Comparison of ENCODE assay signal across 8 cellular contexts in the genomic region with DNA sequence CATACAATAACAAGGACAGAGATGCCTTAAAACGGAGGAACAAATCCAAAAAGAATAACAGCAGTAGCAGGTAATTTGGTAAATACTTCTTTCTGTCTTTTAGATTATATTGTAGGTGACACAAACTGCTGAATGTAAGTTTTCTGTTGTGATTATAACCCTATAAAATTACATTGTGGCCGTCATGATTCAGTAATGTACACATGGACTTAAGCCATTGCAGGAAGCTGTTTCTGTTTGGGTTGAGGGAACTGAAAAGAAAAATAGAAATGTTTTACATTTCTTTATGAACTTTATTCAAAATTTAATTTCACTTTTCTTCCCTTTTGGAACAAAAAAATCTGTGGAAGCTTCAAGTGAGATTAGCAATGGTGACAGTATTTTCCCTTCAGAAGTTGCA. TPM values are rescaled to one million over a fixed set of nuclear protein-coding genes. Genes with fewer than 3 reads are reported as not detected.
DNase-seq lines count a peak whose midpoint lies in the region; ATAC-seq and TF ChIP-seq lines count a peak whose summit lies in the region.

No MANE protein-coding gene starts in this region.

- no peaks in the 10 kb centered on the region for H3K9me3 Mint-ChIP-seq in activated T-cell treated with anti-CD3 and anti-CD28 coated beads, Interleukin-2, amount 50 U/mL, for 4 hours
- H3K9me3 Mint-ChIP-seq in activated naive CD8-positive, alpha-beta T cell treated with anti-CD3 and anti-CD28 coated beads, Interleukin-2, amount 10 ng/mL, durations not matched to agents 7 days and 5 days = no peaks in the 10 kb centered on the region

- TF ChIP-seq POLR2A in tibial nerve (IDR thresholded peaks at IDR 0.05) = no peak

- ATAC-seq in activated T-cell treated with anti-CD3 and anti-CD28 coated beads, Interleukin-2, amount 50 U/mL, for 4 hours = no peak
- ATAC-seq in activated naive CD8-positive, alpha-beta T cell treated with anti-CD3 and anti-CD28 coated beads, Interleukin-2, amount 10 ng/mL, durations not matched to agents 7 days and 5 days (ENCODE audit: low read depth) = no peak
- ATAC-seq in GM21381 (IDR thresholded peaks at IDR 0.05; ENCODE audit: unreplicated experiment) = no peak

- H3K9me3 ChIP-seq in liver (ENCODE audit: control insufficient read depth in 4 of 4, low read length in 3 of 4) (no peaks in the 10 kb centered on the region), tibial nerve (no peaks in the 10 kb centered on the region)

- H3K36me3 Mint-ChIP-seq in activated T-cell treated with anti-CD3 and anti-CD28 coated beads, Interleukin-2, amount 50 U/mL, for 4 hours (ENCODE audit: insufficient read depth) = peaks cover 17% of the 10 kb centered on the region
- peaks cover 11% of the 10 kb centered on the region for H3K36me3 Mint-ChIP-seq in activated naive CD8-positive, alpha-beta T cell treated with anti-CD3 and anti-CD28 coated beads, Interleukin-2, amount 10 ng/mL, durations not matched to agents 7 days and 5 days

- H3K27me3 ChIP-seq in liver (ENCODE audit: control insufficient read depth in 4 of 4, insufficient read depth in 4 of 4, low read length in 3 of 4) (no peaks in the 10 kb centered on the region), tibial nerve (no peaks in the 10 kb centered on the region)

- WGBS in liver = 52% methylated on average over 2 of the region's 2 CpGs
- 38 to 41% methylated on average over 2 of the region's 2 CpGs for WGBS in tibial nerve, 2 donors

- DNase-seq in activated T-cell treated with anti-CD3 and anti-CD28 coated beads, Interleukin-2, amount 50 U/mL, for 4 hours = no peak
- no peak for DNase-seq in activated T-cell treated with anti-CD3 and anti-CD28 coated beads, Interleukin-2, amount 50 U/mL, for 48 hours
- DNase-seq in activated naive CD8-positive, alpha-beta T cell treated with anti-CD3 and anti-CD28 coated beads, Interleukin-2, amount 10 ng/mL, durations not matched to agents 7 days and 5 days = no peak
- DNase-seq in tibial nerve (ENCODE audit: low spot score in 2 of 2) (no peak), kidney tubule cell (ENCODE audit: low spot score) (no peak), NOMO-1 treated with dmso at 0.1 percent for 144 hours (lab: John Stamatoyannopoulos, UW; ENCODE audit: unreplicated experiment) (no peak)

- peak overlapping the region; percentile 19 for H3K27ac Mint-ChIP-seq in activated naive CD8-positive, alpha-beta T cell treated with anti-CD3 and anti-CD28 coated beads, Interleukin-2, amount 10 ng/mL, durations not matched to agents 7 days and 5 days

- TF ChIP-seq CTCF in liver (IDR thresholded peaks at IDR 0.05; ENCODE audit: low read depth, low read length, missing input control) (no peak), tibial nerve (IDR thresholded peaks at IDR 0.05) (no peak)

- peaks cover under 1 to 11% (median 4%) of the 10 kb centered on the region in 4 donors for H3K36me3 ChIP-seq in liver (ENCODE audit: control insufficient read depth in 4 of 4, insufficient read depth in 3 of 4, low read depth in 1 of 4, low read length in 3 of 4)
- H3K36me3 ChIP-seq in tibial nerve = peaks cover 0 to 22% (median 0%) of the 10 kb centered on the region in 3 donors

- peak overlapping the region; percentile 80 to 83 for H3K9ac ChIP-seq in liver (ENCODE audit: low read depth in 1 of 2, low read length in 2 of 2)

- peaks cover 36% of the 10 kb centered on the region for H3K4me1 Mint-ChIP-seq in activated T-cell treated with anti-CD3 and anti-CD28 coated beads, Interleukin-2, amount 50 U/mL, for 4 hours (ENCODE audit: low read depth)
- H3K4me1 Mint-ChIP-seq in activated naive CD8-positive, alpha-beta T cell treated with anti-CD3 and anti-CD28 coated beads, Interleukin-2, amount 10 ng/mL, durations not matched to agents 7 days and 5 days = peaks cover 27% of the 10 kb centered on the region

- POLR2A ChIA-PET in activated naive CD8-positive, alpha-beta T cell treated with anti-CD3 and anti-CD28 coated beads, Interleukin-2, amount 10 ng/mL, durations not matched to agents 7 days and 5 days (lab: Charles Lee) = interaction anchor here (0.6 to 5.6 kb wide), 10 partner anchors 23 to 274 kb away, joined by 3 to 84 read pairs (median 7); a partner anchor contains a TSS

- no peak for TF ChIP-seq RAD21 in liver (IDR thresholded peaks at IDR 0.05)

- H3K4me3 Mint-ChIP-seq in activated T-cell treated with anti-CD3 and anti-CD28 coated beads, Interleukin-2, amount 50 U/mL, for 4 hours = peak overlapping the region; percentile 79
- H3K4me3 Mint-ChIP-seq in activated naive CD8-positive, alpha-beta T cell treated with anti-CD3 and anti-CD28 coated beads, Interleukin-2, amount 10 ng/mL, durations not matched to agents 7 days and 5 days = peak overlapping the region; percentile 73

- H3K27ac ChIP-seq in liver (ENCODE audit: low read depth in 1 of 2, low read length in 2 of 2) (peak overlapping the region in 1 of 2 donors; percentile 84), tibial nerve (peak overlapping the region; percentile 93 to 96 (median 94))

- TF ChIP-seq EP300 in tibial nerve (IDR thresholded peaks at IDR 0.05) = no peak

- H3K4me1 ChIP-seq in liver (ENCODE audit: control insufficient read depth in 4 of 4, insufficient read depth in 4 of 4, low read length in 3 of 4) (peaks cover 0 to 8% (median 4%) of the 10 kb centered on the region in 4 donors), tibial nerve (peaks cover 0 to 50% (median 11%) of the 10 kb centered on the region in 4 donors)

- H3K27me3 Mint-ChIP-seq in activated T-cell treated with anti-CD3 and anti-CD28 coated beads, Interleukin-2, amount 50 U/mL, for 4 hours (ENCODE audit: low read depth) = no peaks in the 10 kb centered on the region
- no peaks in the 10 kb centered on the region for H3K27me3 Mint-ChIP-seq in activated naive CD8-positive, alpha-beta T cell treated with anti-CD3 and anti-CD28 coated beads, Interleukin-2, amount 10 ng/mL, durations not matched to agents 7 days and 5 days

- H3K4me3 ChIP-seq in liver (ENCODE audit: low read depth in 1 of 3, low read length in 3 of 3) = peak overlapping the region in 2 of 3 donors; percentile 66 to 94
- peak overlapping the region in 3 of 4 donors; percentile 74 to 85 (median 74) for H3K4me3 ChIP-seq in tibial nerve

TF ChIP-seq in liver, 16 proteins besides CTCF, POLR2A, EP300 and RAD21:
- TF ChIP-seq HNF4A (conservative IDR thresholded peaks at IDR 0.05) (no peak), RXRA (IDR thresholded peaks at IDR 0.05) (no peak), FOXA1 (IDR thresholded peaks at IDR 0.05) (no peak), YY1 (IDR thresholded peaks at IDR 0.05) (no peak), SP1 (IDR thresholded peaks at IDR 0.05) (no peak), TAF1 (conservative IDR thresholded peaks at IDR 0.05) (no peak), GABPA (IDR thresholded peaks at IDR 0.05 in 1 of 2, conservative IDR thresholded peaks at IDR 0.05 in 1 of 2) (no peak), NR2F2 (IDR thresholded peaks at IDR 0.05) (no peak), EGR1 (IDR thresholded peaks at IDR 0.05; ENCODE audit: low read depth in 2 of 2) (no peak)
- TF ChIP-seq, protein P1, sequence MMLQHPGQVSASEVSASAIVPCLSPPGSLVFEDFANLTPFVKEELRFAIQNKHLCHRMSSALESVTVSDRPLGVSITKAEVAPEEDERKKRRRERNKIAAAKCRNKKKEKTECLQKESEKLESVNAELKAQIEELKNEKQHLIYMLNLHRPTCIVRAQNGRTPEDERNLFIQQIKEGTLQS (IDR thresholded peaks at IDR 0.05) = no peak

RNA-seq across cellular contexts. Expression of a gene that starts 1.2 kb away (rescaled TPM):
- 10 to 100 TPM in 2 of 3 donors, 1 to 10 TPM in 1; 9.2 to 12.5 (median 11.8) TPM for total RNA-seq in activated T-cell treated with anti-CD3 and anti-CD28 coated beads, Interleukin-2, amount 50 U/mL, for 4 hours
- total RNA-seq in activated naive CD8-positive, alpha-beta T cell treated with anti-CD3 and anti-CD28 coated beads, Interleukin-2, amount 10 ng/mL, durations not matched to agents 7 days and 5 days = 10 to 100 TPM; 14.1 to 14.3 TPM
- total RNA-seq in liver = 1 to 10 TPM; 5.1 to 8.5 TPM
- polyA plus RNA-seq in liver = 1 to 10 TPM; 1.4 to 6.5 TPM
- 10 to 100 TPM in 1 of 4 donors, 1 to 10 TPM in 3; 5.7 to 10.4 (median 7.6) TPM for total RNA-seq in tibial nerve

RNA-seq across cellular contexts. Expression of a gene that starts 22.4 kb away (rescaled TPM):
- total RNA-seq in activated T-cell treated with anti-CD3 and anti-CD28 coated beads, Interleukin-2, amount 50 U/mL, for 4 hours = 10 to 100 TPM; 57.4 to 77.1 (median 75.4) TPM
- 10 to 100 TPM; 46.0 to 54.4 TPM for total RNA-seq in activated naive CD8-positive, alpha-beta T cell treated with anti-CD3 and anti-CD28 coated beads, Interleukin-2, amount 10 ng/mL, durations not matched to agents 7 days and 5 days
- total RNA-seq in liver = 10 to 100 TPM; 16.8 to 19.7 TPM
- polyA plus RNA-seq in liver = 10 to 100 TPM; 20.4 to 28.7 TPM
- 100 to 1,000 TPM in 2 of 4 donors, 10 to 100 TPM in 2; 47.1 to 128 (median 92.7) TPM for total RNA-seq in tibial nerve

RNA-seq across cellular contexts. Expression of a gene that starts 45.3 kb away (rescaled TPM):
- total RNA-seq in activated T-cell treated with anti-CD3 and anti-CD28 coated beads, Interleukin-2, amount 50 U/mL, for 4 hours = under 1 TPM; 0.46 to 0.74 (median 0.54) TPM
- 1 to 10 TPM; 1.2 TPM for total RNA-seq in activated naive CD8-positive, alpha-beta T cell treated with anti-CD3 and anti-CD28 coated beads, Interleukin-2, amount 10 ng/mL, durations not matched to agents 7 days and 5 days
- total RNA-seq in liver = under 1 TPM; 0.19 to 0.75 TPM
- polyA plus RNA-seq in liver = under 1 TPM; 0.21 to 0.25 TPM
- total RNA-seq in tibial nerve = 10 to 100 TPM in 1 of 4 donors, 1 to 10 TPM in 3; 2.5 to 11.2 (median 5.1) TPM
